ENCODE assay signal across 8 cellular contexts in genomic region chr2:20617892-20618467, GRCh38. TPM values are rescaled to one million over a fixed set of nuclear protein-coding genes. Genes with fewer than 3 reads are reported as not detected.
DNase-seq lines count a peak whose midpoint lies in the region; ATAC-seq and TF ChIP-seq lines count a peak whose summit lies in the region.

No MANE protein-coding gene starts in this region.

- no peaks in the 10 kb centered on the region for H3K4me1 ChIP-seq in CD8-positive, alpha-beta T cell (ENCODE audit: insufficient read depth, low read length)

- H3K4me3 Mint-ChIP-seq in CD8-positive, alpha-beta T cell, result no peak overlapping the region

- CTCF ChIA-PET in CD8-positive, alpha-beta T cell (lab: Charles Lee), result interaction anchor here (1.2 kb wide), 1 partner anchor 44 kb away, joined by 3 read pairs; no protein-coding TSS in a partner anchor

- intact Hi-C loops in Right ventricle myocardium superior (cut with DNase I), result no loop called here
- intact Hi-C loops in posterior vena cava (cut with DNase I), result loop anchor here in 1 of 2 donors (5.0 kb wide), 1 partner anchor 1011 kb away; no protein-coding TSS in a partner anchor
- intact Hi-C loops in CD8-positive, alpha-beta T cell (cut with DNase I, micrococcal nuclease), result no loop called here

- H3K27me3 ChIP-seq in CD8-positive, alpha-beta T cell (ENCODE audit: insufficient read depth, low read length), result no peaks in the 10 kb centered on the region

- H3K9me3 ChIP-seq in CD8-positive, alpha-beta T cell (ENCODE audit: low read length), result no peaks in the 10 kb centered on the region

- no peaks in the 10 kb centered on the region for H3K9me3 Mint-ChIP-seq in CD8-positive, alpha-beta T cell

- peak overlapping the region; percentile 64 for H3K27ac ChIP-seq in C4-2B
- no peak overlapping the region for H3K27ac ChIP-seq in CD8-positive, alpha-beta T cell (ENCODE audit: low read depth, low read length)

- POLR2A ChIA-PET in CD8-positive, alpha-beta T cell (lab: Charles Lee), result no interaction called here

- H3K27me3 Mint-ChIP-seq in CD8-positive, alpha-beta T cell (ENCODE audit: low read depth), result no peaks in the 10 kb centered on the region

- DNase-seq in HT-29 (ENCODE audit: low spot score) (peak; percentile 99), amniotic epithelial cell (ENCODE audit: low read depth) (peak; percentile 100), Right ventricle myocardium superior (peak; percentile 97), posterior vena cava (ENCODE audit: low spot score) (peak; percentile 99)
- DNase-seq in CD8-positive, alpha-beta T cell, result no peak

- no peak overlapping the region for H3K27ac Mint-ChIP-seq in CD8-positive, alpha-beta T cell

- H3K36me3 Mint-ChIP-seq in CD8-positive, alpha-beta T cell, result peaks cover 42% of the 10 kb centered on the region

- no peak; the same call in 1 of the 2 replicates for TF ChIP-seq CTCF in C4-2B (conservative IDR thresholded peaks at IDR 0.05)
- no peak for TF ChIP-seq CTCF in CD8-positive, alpha-beta T cell (IDR thresholded peaks at IDR 0.05)

- peak; percentile 78 for ATAC-seq in Right ventricle myocardium superior (ENCODE audit: poor library complexity)
- no peak for ATAC-seq in CD8-positive, alpha-beta T cell
- no peak for ATAC-seq in HG03378 (IDR thresholded peaks at IDR 0.05; ENCODE audit: unreplicated experiment)
- ATAC-seq in GM21576 (IDR thresholded peaks at IDR 0.05; ENCODE audit: unreplicated experiment), result no peak

- H3K4me3 ChIP-seq in CD8-positive, alpha-beta T cell (ENCODE audit: low read depth, low read length), result no peak overlapping the region

- H3K4me1 Mint-ChIP-seq in CD8-positive, alpha-beta T cell (ENCODE audit: low read depth), result no peaks in the 10 kb centered on the region

- H3K36me3 ChIP-seq in CD8-positive, alpha-beta T cell (ENCODE audit: insufficient read depth, low read length), result peaks cover 11% of the 10 kb centered on the region

RNA-seq across cellular contexts. Expression of gene HS1BP3, which starts 32.9 kb away (rescaled TPM):
- total RNA-seq in HT-29 (2014; rRNA removed; shearing (Covaris generic)), result 22.6 and 23.0 TPM in 2 replicates
- total RNA-seq in Right ventricle myocardium superior, result 19.7 TPM
- total RNA-seq in posterior vena cava, result 10 to 100 TPM; 37.1 to 41.8 TPM
- total RNA-seq in CD8-positive, alpha-beta T cell, result 1 to 10 TPM; 3.3 to 6.9 TPM

RNA-seq across cellular contexts. Expression of gene GDF7, which starts 49.0 kb away (rescaled TPM):
- under 0.01 TPM in 1 of 2 replicates, not detected in the other for total RNA-seq in HT-29 (2014; rRNA removed; shearing (Covaris generic))
- 0.38 TPM for total RNA-seq in Right ventricle myocardium superior
- total RNA-seq in posterior vena cava, result 1 to 10 TPM; 3.6 to 3.8 TPM
- total RNA-seq in CD8-positive, alpha-beta T cell, result under 1 TPM in 1 of 2 experiments, not detected in 1; 0.06 TPM

Comparison
In these comparisons a context has a peak if more than half of its experiments do, and no peak if none do; other contexts are left out.
1. DNase-seq: peak in HT-29 (single experiment), amniotic epithelial cell (single experiment), Right ventricle myocardium superior (single experiment) and posterior vena cava (single experiment); none in CD8-positive, alpha-beta T cell (0 of 7).